In genomic region chr2:26243643-26244478, GRCh38 we compare ENCODE assay signal across 1 cellular context.
TF ChIP-seq lines count a peak whose summit lies in the region.

No MANE protein-coding gene starts in this region.

TF ChIP-seq in K562, 482 proteins besides CTCF, POLR2A, EP300 and RAD21 (continued from another document and continues in another):
- TF ChIP-seq THAP7 (CRISPR knock-in tag; IDR thresholded peaks at IDR 0.05), result no peak
- TF ChIP-seq, protein P1, sequence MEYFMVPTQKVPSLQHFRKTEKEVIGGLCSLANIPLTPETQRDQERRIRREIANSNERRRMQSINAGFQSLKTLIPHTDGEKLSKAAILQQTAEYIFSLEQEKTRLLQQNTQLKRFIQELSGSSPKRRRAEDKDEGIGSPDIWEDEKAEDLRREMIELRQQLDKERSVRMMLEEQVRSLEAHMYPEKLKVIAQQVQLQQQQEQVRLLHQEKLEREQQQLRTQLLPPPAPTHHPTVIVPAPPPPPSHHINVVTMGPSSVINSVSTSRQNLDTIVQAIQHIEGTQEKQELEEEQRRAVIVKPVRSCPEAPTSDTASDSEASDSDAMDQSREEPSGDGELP (CRISPR knock-in tag; IDR thresholded peaks at IDR 0.05; ENCODE audit: borderline replicate concordance), result no peak
- TF ChIP-seq XRCC5 (IDR thresholded peaks at IDR 0.05; ENCODE audit: low read depth, low read length), result no peak
- TF ChIP-seq PTBP1 (IDR thresholded peaks at IDR 0.05; ENCODE audit: low read depth, low read length), result no peak
- TF ChIP-seq RBBP5 (IDR thresholded peaks at IDR 0.05; ENCODE audit: borderline replicate concordance, insufficient read depth, low read length, poor library complexity, severe bottlenecking), result no peak
- no peak for TF ChIP-seq DACH1 (IDR thresholded peaks at IDR 0.05; ENCODE audit: partially characterized antibody)
- no peak for TF ChIP-seq LCOR (CRISPR knock-in tag; IDR thresholded peaks at IDR 0.05)
- TF ChIP-seq ZKSCAN3 (CRISPR knock-in tag; IDR thresholded peaks at IDR 0.05), result no peak
- no peak for TF ChIP-seq ZHX1 (conservative IDR thresholded peaks at IDR 0.05; ENCODE audit: low read length)
- TF ChIP-seq, protein P2, sequence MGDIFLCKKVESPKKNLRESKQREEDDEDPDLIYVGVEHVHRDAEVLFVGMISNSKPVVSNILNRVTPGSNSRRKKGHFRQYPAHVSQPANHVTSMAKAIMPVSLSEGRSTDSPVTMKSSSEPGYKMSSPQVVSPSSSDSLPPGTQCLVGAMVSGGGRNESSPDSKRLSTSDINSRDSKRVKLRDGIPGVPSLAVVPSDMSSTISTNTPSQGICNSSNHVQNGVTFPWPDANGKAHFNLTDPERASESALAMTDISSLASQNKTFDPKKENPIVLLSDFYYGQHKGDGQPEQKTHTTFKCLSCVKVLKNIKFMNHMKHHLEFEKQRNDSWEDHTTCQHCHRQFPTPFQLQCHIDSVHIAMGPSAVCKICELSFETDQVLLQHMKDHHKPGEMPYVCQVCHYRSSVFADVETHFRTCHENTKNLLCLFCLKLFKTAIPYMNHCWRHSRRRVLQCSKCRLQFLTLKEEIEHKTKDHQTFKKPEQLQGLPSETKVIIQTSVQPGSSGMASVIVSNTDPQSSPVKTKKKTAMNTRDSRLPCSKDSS (IDR thresholded peaks at IDR 0.05; ENCODE audit: low read depth, partially characterized antibody), result no peak
- TF ChIP-seq, protein P3, sequence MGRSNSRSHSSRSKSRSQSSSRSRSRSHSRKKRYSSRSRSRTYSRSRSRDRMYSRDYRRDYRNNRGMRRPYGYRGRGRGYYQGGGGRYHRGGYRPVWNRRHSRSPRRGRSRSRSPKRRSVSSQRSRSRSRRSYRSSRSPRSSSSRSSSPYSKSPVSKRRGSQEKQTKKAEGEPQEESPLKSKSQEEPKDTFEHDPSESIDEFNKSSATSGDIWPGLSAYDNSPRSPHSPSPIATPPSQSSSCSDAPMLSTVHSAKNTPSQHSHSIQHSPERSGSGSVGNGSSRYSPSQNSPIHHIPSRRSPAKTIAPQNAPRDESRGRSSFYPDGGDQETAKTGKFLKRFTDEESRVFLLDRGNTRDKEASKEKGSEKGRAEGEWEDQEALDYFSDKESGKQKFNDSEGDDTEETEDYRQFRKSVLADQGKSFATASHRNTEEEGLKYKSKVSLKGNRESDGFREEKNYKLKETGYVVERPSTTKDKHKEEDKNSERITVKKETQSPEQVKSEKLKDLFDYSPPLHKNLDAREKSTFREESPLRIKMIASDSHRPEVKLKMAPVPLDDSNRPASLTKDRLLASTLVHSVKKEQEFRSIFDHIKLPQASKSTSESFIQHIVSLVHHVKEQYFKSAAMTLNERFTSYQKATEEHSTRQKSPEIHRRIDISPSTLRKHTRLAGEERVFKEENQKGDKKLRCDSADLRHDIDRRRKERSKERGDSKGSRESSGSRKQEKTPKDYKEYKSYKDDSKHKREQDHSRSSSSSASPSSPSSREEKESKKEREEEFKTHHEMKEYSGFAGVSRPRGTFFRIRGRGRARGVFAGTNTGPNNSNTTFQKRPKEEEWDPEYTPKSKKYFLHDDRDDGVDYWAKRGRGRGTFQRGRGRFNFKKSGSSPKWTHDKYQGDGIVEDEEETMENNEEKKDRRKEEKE (IDR thresholded peaks at IDR 0.05; ENCODE audit: borderline replicate concordance in 1 of 2, control insufficient read depth in 1 of 2, low read depth in 2 of 2, low read length in 1 of 2), result 0 out of 4 replicates have a peak, but pooled peaks of 1 of the 2 experiments have one; percentile 6
- TF ChIP-seq E2F6 (IDR thresholded peaks at IDR 0.05; ENCODE audit: borderline replicate concordance in 1 of 2, extremely low read depth in 1 of 2, insufficient read depth in 1 of 2, insufficient read length in 1 of 2, low read depth in 1 of 2, low read length in 1 of 2, poor library complexity in 1 of 2, severe bottlenecking in 1 of 2), result peak in 1 of 2 experiments; percentile 0
- no peak for TF ChIP-seq CREM (IDR thresholded peaks at IDR 0.05; ENCODE audit: low read depth)
- no peak for TF ChIP-seq SMAD3 (CRISPR knock-in tag; conservative IDR thresholded peaks at IDR 0.05)
- TF ChIP-seq, protein P4, sequence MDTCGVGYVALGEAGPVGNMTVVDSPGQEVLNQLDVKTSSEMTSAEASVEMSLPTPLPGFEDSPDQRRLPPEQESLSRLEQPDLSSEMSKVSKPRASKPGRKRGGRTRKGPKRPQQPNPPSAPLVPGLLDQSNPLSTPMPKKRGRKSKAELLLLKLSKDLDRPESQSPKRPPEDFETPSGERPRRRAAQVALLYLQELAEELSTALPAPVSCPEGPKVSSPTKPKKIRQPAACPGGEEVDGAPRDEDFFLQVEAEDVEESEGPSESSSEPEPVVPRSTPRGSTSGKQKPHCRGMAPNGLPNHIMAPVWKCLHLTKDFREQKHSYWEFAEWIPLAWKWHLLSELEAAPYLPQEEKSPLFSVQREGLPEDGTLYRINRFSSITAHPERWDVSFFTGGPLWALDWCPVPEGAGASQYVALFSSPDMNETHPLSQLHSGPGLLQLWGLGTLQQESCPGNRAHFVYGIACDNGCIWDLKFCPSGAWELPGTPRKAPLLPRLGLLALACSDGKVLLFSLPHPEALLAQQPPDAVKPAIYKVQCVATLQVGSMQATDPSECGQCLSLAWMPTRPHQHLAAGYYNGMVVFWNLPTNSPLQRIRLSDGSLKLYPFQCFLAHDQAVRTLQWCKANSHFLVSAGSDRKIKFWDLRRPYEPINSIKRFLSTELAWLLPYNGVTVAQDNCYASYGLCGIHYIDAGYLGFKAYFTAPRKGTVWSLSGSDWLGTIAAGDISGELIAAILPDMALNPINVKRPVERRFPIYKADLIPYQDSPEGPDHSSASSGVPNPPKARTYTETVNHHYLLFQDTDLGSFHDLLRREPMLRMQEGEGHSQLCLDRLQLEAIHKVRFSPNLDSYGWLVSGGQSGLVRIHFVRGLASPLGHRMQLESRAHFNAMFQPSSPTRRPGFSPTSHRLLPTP (IDR thresholded peaks at IDR 0.05; ENCODE audit: borderline replicate concordance, extremely low read depth, insufficient read length), result no peak
- TF ChIP-seq HNRNPL (IDR thresholded peaks at IDR 0.05; ENCODE audit: low read depth, low read length), result no peak
- no peak for TF ChIP-seq ZKSCAN1 (IDR thresholded peaks at IDR 0.05; ENCODE audit: low read depth, low read length)
- TF ChIP-seq TAF7 (tag; IDR thresholded peaks at IDR 0.05), result peak; percentile 73
- no peak for TF ChIP-seq TCF3 (CRISPR knock-in tag; IDR thresholded peaks at IDR 0.05)
- TF ChIP-seq JUN (IDR thresholded peaks at IDR 0.05; ENCODE audit: borderline replicate concordance, low read depth, low read length), result no peak
- 0 out of 2 replicates have a peak, but pooled peaks have one; percentile 77 for TF ChIP-seq JUN (CRISPR knock-in tag; IDR thresholded peaks at IDR 0.05; ENCODE audit: borderline replicate concordance)
- TF ChIP-seq THAP12 (CRISPR knock-in tag; IDR thresholded peaks at IDR 0.05), result no peak
- TF ChIP-seq ZNF592 (IDR thresholded peaks at IDR 0.05), result no peak
- no peak for TF ChIP-seq ZC3H8 (IDR thresholded peaks at IDR 0.05)
- TF ChIP-seq E2F3 (CRISPR knock-in tag; IDR thresholded peaks at IDR 0.05), result no peak
- no peak for TF ChIP-seq FOXP4 (CRISPR knock-in tag; IDR thresholded peaks at IDR 0.05; ENCODE audit: borderline replicate concordance)
- TF ChIP-seq ZNF79 (CRISPR knock-in tag; IDR thresholded peaks at IDR 0.05; ENCODE audit: low read depth), result no peak
- TF ChIP-seq SPI1 (IDR thresholded peaks at IDR 0.05; ENCODE audit: borderline replicate concordance, low read depth, low read length), result peak; percentile 80
- TF ChIP-seq FIP1L1 (IDR thresholded peaks at IDR 0.05; ENCODE audit: low read depth, low read length, poor library complexity, severe bottlenecking), result peak; percentile 17
- TF ChIP-seq IRF9 (tag; IDR thresholded peaks at IDR 0.05), result no peak
- TF ChIP-seq RAD51 (IDR thresholded peaks at IDR 0.05; ENCODE audit: borderline replicate concordance, low read depth), result no peak
- no peak for TF ChIP-seq SMAD4 (CRISPR knock-in tag; conservative IDR thresholded peaks at IDR 0.05)
